ENCODE assay signal across 8 cellular contexts in genomic region chr9:34989946-34990635, GRCh38. TPM values are rescaled to one million over a fixed set of nuclear protein-coding genes. Genes with fewer than 3 reads are reported as not detected.
DNase-seq lines count a peak whose midpoint lies in the region; ATAC-seq and TF ChIP-seq lines count a peak whose summit lies in the region.

No MANE protein-coding gene starts in this region.

- H3K9me3 ChIP-seq in OCI-LY7 (ENCODE audit: low read length) (no peaks in the 10 kb centered on the region), trophoblast cell (ENCODE audit: insufficient read depth, low read depth, low read length) (peaks cover 3% of the 10 kb centered on the region)

- peak overlapping the region; percentile 91 for H4K91ac ChIP-seq in trophoblast cell (ENCODE audit: low read depth, low read length)

- peak overlapping the region; percentile 64 for H3K18ac ChIP-seq in trophoblast cell (ENCODE audit: low read length)

- no CpG with 5 or more reads among the region's 39 CpGs for WGBS in trophoblast cell (ENCODE audit: extremely low coverage, insufficient coverage, insufficient read length)

- no peaks in the 10 kb centered on the region for H3K9me2 ChIP-seq in OCI-LY7 (ENCODE audit: insufficient read depth, low read length)

- H4K20me1 ChIP-seq in OCI-LY7 (ENCODE audit: insufficient read depth, low read length) = no peaks in the 10 kb centered on the region

- H3K36me3 ChIP-seq in ACC112 (ENCODE audit: insufficient read depth, low read length) = no peaks in the 10 kb centered on the region
- H3K36me3 ChIP-seq in OCI-LY7 (ENCODE audit: insufficient read depth, low read length) = no peaks in the 10 kb centered on the region
- peaks cover 0 to 6% of the 10 kb centered on the region in 2 experiments for H3K36me3 ChIP-seq in trophoblast cell (ENCODE audit: control insufficient read depth in 1 of 2, insufficient read depth in 2 of 2, low read length in 2 of 2)

- H3K4me1 ChIP-seq in ACC112 (ENCODE audit: control insufficient read depth, insufficient read depth, low read length, unreplicated experiment) (peaks cover 57% of the 10 kb centered on the region), OCI-LY7 (ENCODE audit: insufficient read depth, low read length, poor library complexity, severe bottlenecking) (peaks cover 55% of the 10 kb centered on the region), trophoblast cell (ENCODE audit: control insufficient read depth in 1 of 2, insufficient read depth in 2 of 2, low read length in 2 of 2) (peaks cover 24 to 37% of the 10 kb centered on the region in 2 experiments)

- H3K9ac ChIP-seq in trophoblast cell (ENCODE audit: low read length) = peak overlapping the region; percentile 83

- H3K27me3 ChIP-seq in ACC112 (ENCODE audit: insufficient read depth, low read length) (no peaks in the 10 kb centered on the region), trophoblast cell (ENCODE audit: insufficient read depth, low read length) (no peaks in the 10 kb centered on the region)

- peak overlapping the region; percentile 87 for H4K8ac ChIP-seq in trophoblast cell (ENCODE audit: low read depth, low read length)

- peaks cover 11% of the 10 kb centered on the region for H3K79me1 ChIP-seq in trophoblast cell (ENCODE audit: low read length)

- DNase-seq in OCI-LY7 (ENCODE audit: low spot score) = peak; percentile 37
- DNase-seq in left ventricle myocardium superior = peak; percentile 74
- peak; percentile 29 to 42 for DNase-seq in trophoblast cell

- POLR2A ChIA-PET in OCI-LY7 (lab: Charles Lee) = interaction anchor here (0.5 to 1.9 kb wide), 3 partner anchors 37 to 376 kb away, joined by 3 to 5 read pairs (median 4); no protein-coding TSS in a partner anchor

- CTCF ChIA-PET in OCI-LY7 (lab: Charles Lee; ENCODE audit: unreplicated experiment) = interaction anchor here (0.6 kb wide), 1 partner anchor 61 kb away, joined by 5 read pairs; no protein-coding TSS in a partner anchor

- ATAC-seq in GM19035 (IDR thresholded peaks at IDR 0.05; ENCODE audit: unreplicated experiment) (peak; percentile 8), left ventricle myocardium superior (peak; percentile 2), GM18520 (IDR thresholded peaks at IDR 0.05; ENCODE audit: unreplicated experiment) (no peak), GM18517 (IDR thresholded peaks at IDR 0.05; ENCODE audit: unreplicated experiment) (no peak)

- no peak for TF ChIP-seq CTCF in OCI-LY7 (conservative IDR thresholded peaks at IDR 0.05; ENCODE audit: low read length)

- peak overlapping the region; percentile 70 for H4K12ac ChIP-seq in trophoblast cell (ENCODE audit: low read depth, low read length)

- no TSS peak for BruUV-seq in OCI-LY7 (replicated peaks; lab: Mats Ljungman, UMichigan)

- H2AK5ac ChIP-seq in trophoblast cell (ENCODE audit: low read length) = peak overlapping the region; percentile 50

- H3K79me2 ChIP-seq in ACC112 (ENCODE audit: control insufficient read depth, insufficient read depth, low read length, unreplicated experiment) = no peaks in the 10 kb centered on the region
- H3K79me2 ChIP-seq in OCI-LY7 (ENCODE audit: insufficient read depth, low read depth, low read length) = no peaks in the 10 kb centered on the region
- peaks cover 3% of the 10 kb centered on the region for H3K79me2 ChIP-seq in trophoblast cell (ENCODE audit: control insufficient read depth, insufficient read depth, low read length, poor library complexity)

- H3K27ac ChIP-seq in ACC112 (ENCODE audit: low read depth, low read length) = peak overlapping the region; percentile 50; the same call in 1 of the 2 replicates
- H3K27ac ChIP-seq in OCI-LY7 (ENCODE audit: low read depth, low read length, poor library complexity, severe bottlenecking) = no peak overlapping the region
- peak overlapping the region; percentile 87 for H3K27ac ChIP-seq in angular gyrus (ENCODE audit: low read depth, low read length)
- H3K27ac ChIP-seq in trophoblast cell (ENCODE audit: low read depth, low read length) = peak overlapping the region; percentile 57

- H2BK120ac ChIP-seq in trophoblast cell (ENCODE audit: insufficient read depth, low read length, poor library complexity) = peak overlapping the region; percentile 78

- intact Hi-C loops in OCI-LY7 (cut with micrococcal nuclease; ENCODE audit: unreplicated experiment) = loop anchor here (1.0 to 5.0 kb wide), 4 partner anchors 82 to 172 kb away; partner anchors contain the start of genes ATOSB, STOML2, UNC13B and VCP
- intact Hi-C loops in left ventricle myocardium superior (cut with micrococcal nuclease) = no loop called here

- H2BK12ac ChIP-seq in trophoblast cell (ENCODE audit: low read length) = peak overlapping the region; percentile 29

- H2AFZ ChIP-seq in ACC112 (ENCODE audit: low read length, unreplicated experiment) (peak overlapping the region; percentile 60), OCI-LY7 (ENCODE audit: low read length) (peak overlapping the region; percentile 62; the same call in 1 of the 2 replicates), trophoblast cell (ENCODE audit: insufficient read depth, low read length, poor library complexity) (peak overlapping the region; percentile 56)

- peak overlapping the region; percentile 71 for H3K14ac ChIP-seq in trophoblast cell (ENCODE audit: low read length)

- H3K23ac ChIP-seq in trophoblast cell (ENCODE audit: low read length) = no peak overlapping the region

- H3K4me2 ChIP-seq in OCI-LY7 (ENCODE audit: low read length) (peak overlapping the region; percentile 77), trophoblast cell (ENCODE audit: low read length) (peak overlapping the region; percentile 80)

- peak overlapping the region; percentile 83 for H3K4me3 ChIP-seq in ACC112 (ENCODE audit: low read depth, low read length)
- H3K4me3 ChIP-seq in OCI-LY7 (ENCODE audit: low read depth, low read length, poor library complexity, severe bottlenecking) = peak overlapping the region; percentile 79
- H3K4me3 ChIP-seq in trophoblast cell (ENCODE audit: low read depth, low read length) = peak overlapping the region; percentile 90

- H3K4ac ChIP-seq in trophoblast cell (ENCODE audit: low read depth, low read length) = peak overlapping the region; percentile 47

- H2BK5ac ChIP-seq in trophoblast cell (ENCODE audit: low read depth, low read length, poor library complexity) = peak overlapping the region; percentile 68

RNA-seq across cellular contexts. Expression of gene DNAJB5, which starts 0.5 kb away (rescaled TPM):
- total RNA-seq in OCI-LY7 (2014; rRNA removed; shearing (Covaris generic)) = 4.6 and 5.1 TPM in 2 replicates
- 5.8 and 6.7 TPM in 2 replicates for total RNA-seq in OCI-LY7 (2022)
- total RNA-seq in left ventricle myocardium superior = 36.2 TPM
- 11.8 and 12.4 TPM in 2 replicates for polyA plus RNA-seq in trophoblast cell (2013)

RNA-seq across cellular contexts. Expression of gene PHF24, which starts 32.0 kb away (rescaled TPM):
- total RNA-seq in OCI-LY7 (2014; rRNA removed; shearing (Covaris generic)) = not detected in 2 replicates
- total RNA-seq in OCI-LY7 (2022) = not detected in 2 replicates
- total RNA-seq in left ventricle myocardium superior = 0.10 TPM
- polyA plus RNA-seq in trophoblast cell (2013) = 0.34 and 0.62 TPM in 2 replicates

Comparison
In these comparisons a context has a peak if more than half of its experiments do, and no peak if none do; other contexts are left out.
1. ATAC-seq: peak in GM19035 (single experiment) and left ventricle myocardium superior (single experiment); none in GM18520 (single experiment) and GM18517 (single experiment).
2. Peak in every context shown above with its lines, with median percentiles within 50 percentile points of each other: H2AFZ ChIP-seq, H3K4me3 ChIP-seq and DNase-seq.